Comparison of ENCODE assay signal across 9 cellular contexts in the genomic region with DNA sequence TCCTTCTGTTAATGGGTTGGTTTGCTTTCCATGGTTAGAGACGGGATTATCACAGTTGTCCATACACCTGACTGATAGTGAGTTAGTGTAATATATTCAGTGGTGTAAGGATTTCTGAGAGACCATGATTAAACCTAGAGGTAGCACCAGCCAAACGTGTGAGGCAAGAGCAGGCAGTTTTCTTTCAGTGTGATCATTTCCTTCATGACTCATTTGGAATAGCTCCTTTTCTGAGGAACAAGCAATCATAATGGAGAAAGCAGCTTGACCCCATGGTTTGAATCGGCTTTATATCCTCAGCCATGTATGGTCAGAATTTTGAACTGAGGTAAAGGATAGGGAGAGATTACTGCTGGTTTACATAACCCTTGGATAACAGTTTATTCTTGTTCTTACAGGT. TPM values are rescaled to one million over a fixed set of nuclear protein-coding genes. Genes with fewer than 3 reads are reported as not detected.
DNase-seq lines count a peak whose midpoint lies in the region; ATAC-seq, FAIRE-seq and TF ChIP-seq lines count a peak whose summit lies in the region.
"Had no signal": no experiment of that assay in that cellular context is flagged by ENCODE, and none has a peak within 500 bp of the region (broad histone marks: within the 10 kb centered on the region; RNA-seq: fewer than 3 reads in every experiment).

No MANE protein-coding gene starts in this region.

- WGBS in ovary, 3 donors, result 44 to 54% (median 45%) methylated on average over 3 of the region's 3 CpGs

- H3K27me3 ChIP-seq in ascending aorta (no peaks in the 10 kb centered on the region), keratinocyte (ENCODE audit: control insufficient read depth, extremely low read depth, insufficient read depth, low read length) (no peaks in the 10 kb centered on the region), vagina (no peaks in the 10 kb centered on the region), ovary (no peaks in the 10 kb centered on the region)

- H4K20me1 ChIP-seq in keratinocyte (ENCODE audit: control insufficient read depth, extremely low read depth, insufficient read depth, low read length), result no peaks in the 10 kb centered on the region

- H3K27ac ChIP-seq in ascending aorta (peak overlapping the region; percentile 76 to 85), keratinocyte (ENCODE audit: control insufficient read depth, insufficient read depth, low read length) (peak overlapping the region; percentile 69), vagina (peak overlapping the region; percentile 96), ovary (no peak overlapping the region)

- FAIRE-seq in keratinocyte (lab: Jason Lieb, UNC), result peak; percentile 89

- dilution Hi-C loops in keratinocyte (cut with MboI; ENCODE audit: extremely low pct_ligation_motif_present, low sequenced_read_pairs), result no loop called here

- TF ChIP-seq CTCF in ascending aorta (IDR thresholded peaks at IDR 0.05), result no peak
- no peak for TF ChIP-seq CTCF in keratinocyte (optimal IDR thresholded peaks at IDR 0.05 in 1 of 3, IDR thresholded peaks at IDR 0.05 in 1 of 3, conservative IDR thresholded peaks at IDR 0.05 in 1 of 3; ENCODE audit: extremely low read depth in 1 of 3, insufficient read depth in 2 of 3, low read length in 3 of 3)
- no peak for TF ChIP-seq CTCF in vagina (IDR thresholded peaks at IDR 0.05)
- no peak for TF ChIP-seq CTCF in ovary (IDR thresholded peaks at IDR 0.05)

- peaks cover 7 to 21% of the 10 kb centered on the region in 2 donors for H3K36me3 ChIP-seq in ascending aorta
- H3K36me3 ChIP-seq in keratinocyte (ENCODE audit: control insufficient read depth in 2 of 2, extremely low read depth in 1 of 2, insufficient read depth in 2 of 2, low read length in 2 of 2), result peaks cover 15 to 29% of the 10 kb centered on the region in 2 experiments
- peaks cover 0 to 30% of the 10 kb centered on the region in 2 donors for H3K36me3 ChIP-seq in vagina
- no peaks in the 10 kb centered on the region for H3K36me3 ChIP-seq in ovary

- peak; percentile 44 for DNase-seq in left cardiac atrium
- DNase-seq in Right ventricle myocardium superior, result no peak
- peak; percentile 19 to 80 for DNase-seq in ascending aorta (ENCODE audit: low spot score in 2 of 2)
- DNase-seq in keratinocyte (ENCODE audit: low read depth, low spot score), result no peak
- no peak for DNase-seq in vagina (ENCODE audit: extremely low spot score in 2 of 2)
- DNase-seq in ovary, result no peak
- DNase-seq in amygdala (lab: John Stamatoyannopoulos, UW), result no peak
- DNase-seq: activated naive CD8-positive, alpha-beta T cell treated with anti-CD3 and anti-CD28 coated beads, Interleukin-2, amount 50 U/mL, for 24 hours had no signal

- H3K79me2 ChIP-seq in keratinocyte (ENCODE audit: control insufficient read depth, insufficient read depth, low read length), result peaks cover 8% of the 10 kb centered on the region

- ATAC-seq in left cardiac atrium, result no peak
- no peak for ATAC-seq in Right ventricle myocardium superior (ENCODE audit: poor library complexity)
- no peak for ATAC-seq in GM19351 (IDR thresholded peaks at IDR 0.05; ENCODE audit: unreplicated experiment)
- ATAC-seq: activated naive CD8-positive, alpha-beta T cell treated with anti-CD3 and anti-CD28 coated beads, Interleukin-2, amount 50 U/mL, for 24 hours had no signal

- H3K9me3 ChIP-seq in ascending aorta, result no peaks in the 10 kb centered on the region
- H3K9me3 ChIP-seq in keratinocyte (ENCODE audit: control insufficient read depth, low read depth, low read length), result no peaks in the 10 kb centered on the region
- no peaks in the 10 kb centered on the region for H3K9me3 ChIP-seq in vagina
- H3K9me3 ChIP-seq in ovary, result no peaks in the 10 kb centered on the region

- H3K4me2 ChIP-seq in keratinocyte (ENCODE audit: control insufficient read depth, extremely low read depth, insufficient read depth, low read depth, low read length), result peak overlapping the region; percentile 49

- peaks cover 0 to 17% of the 10 kb centered on the region in 2 donors for H3K4me1 ChIP-seq in ascending aorta
- H3K4me1 ChIP-seq in keratinocyte (ENCODE audit: control insufficient read depth, extremely low read depth, insufficient read depth, low read length), result peaks cover 22% of the 10 kb centered on the region
- peaks cover 28% of the 10 kb centered on the region for H3K4me1 ChIP-seq in vagina
- peaks cover 2% of the 10 kb centered on the region for H3K4me1 ChIP-seq in ovary (ENCODE audit: insufficient read depth)

- no peak for TF ChIP-seq EP300 in ovary (IDR thresholded peaks at IDR 0.05)

- H3K9ac ChIP-seq in keratinocyte (ENCODE audit: control insufficient read depth, extremely low read depth, insufficient read depth, low read length), result peak overlapping the region; percentile 93

- H3K4me3 ChIP-seq in ascending aorta, result peak overlapping the region in 1 of 2 donors; percentile 23
- peak overlapping the region in 1 of 3 experiments; percentile 94 for H3K4me3 ChIP-seq in keratinocyte (ENCODE audit: control insufficient read depth in 2 of 3, extremely low read depth in 1 of 3, insufficient read depth in 2 of 3, low read depth in 1 of 3, low read length in 3 of 3)
- no peak overlapping the region for H3K4me3 ChIP-seq in vagina
- no peak overlapping the region for H3K4me3 ChIP-seq in ovary

- TF ChIP-seq POLR2A in vagina (IDR thresholded peaks at IDR 0.05), result no peak
- no peak for TF ChIP-seq POLR2A in ovary (IDR thresholded peaks at IDR 0.05)

- no peaks in the 10 kb centered on the region for H3K9me1 ChIP-seq in keratinocyte (ENCODE audit: control insufficient read depth, extremely low read depth, insufficient read depth, low read length)

- H2AFZ ChIP-seq in keratinocyte (ENCODE audit: control insufficient read depth, low read length), result no peak overlapping the region

- intact Hi-C loops in left cardiac atrium (cut with DNase I), result loop anchor here in 1 of 2 donors (5.0 kb wide), 1 partner anchor 164 kb away; no protein-coding TSS in a partner anchor
- intact Hi-C loops in Right ventricle myocardium superior (cut with DNase I), result loop anchor here (5.0 to 10.0 kb wide), 2 partner anchors 154 to 377 kb away; partner anchors contain the start of gene SNRPG
- intact Hi-C loops in ascending aorta (cut with DNase I), result loop anchor here (10.0 kb wide), 1 partner anchor 1307 kb away; the partner anchor contains the start of gene PAIP2B
- intact Hi-C loops in vagina (cut with DNase I), result loop anchor here (5.0 kb wide), 1 partner anchor 154 kb away; no protein-coding TSS in a partner anchor
- intact Hi-C loops in ovary (cut with DNase I), result loop anchor here (2.0 to 10.0 kb wide), 7 partner anchors 37 to 387 kb away; partner anchors contain the start of genes FAM136A (in 1 of the 4), PCBP1 (in 1 of the 4) and SNRPG (in 1 of the 4)

RNA-seq across cellular contexts. Expression of gene MXD1, which starts 2.9 kb away (rescaled TPM):
- total RNA-seq in left cardiac atrium, result 1 to 10 TPM; 6.2 to 9.6 TPM
- 5.1 TPM for total RNA-seq in Right ventricle myocardium superior
- 4.6 TPM for total RNA-seq in ascending aorta
- polyA plus RNA-seq in keratinocyte, result 7.8 to 15.9 TPM (median 14.6 TPM) in 3 replicates
- 93.2 TPM for polyA plus RNA-seq in keratinocyte (2011; ENCODE audit: low read depth)
- polyA plus RNA-seq in keratinocyte (2011; cell fraction: cytosol; rRNA removed), result 5.9 and 11.0 TPM in 2 replicates
- 24.3 and 31.4 TPM in 2 replicates for polyA plus RNA-seq in keratinocyte (2011; cell fraction: nucleus; rRNA removed)
- 4.0 and 29.3 TPM in 2 replicates for polyA plus RNA-seq in keratinocyte (2012; ENCODE audit: low replicate concordance)
- polyA minus RNA-seq in keratinocyte, result 12.2 to 18.0 TPM (median 13.0 TPM) in 3 replicates
- 7.7 TPM for polyA minus RNA-seq in keratinocyte (2011; cell fraction: cytosol; rRNA and poly(A)+ RNA removed)
- 14.7 and 20.2 TPM in 2 replicates for polyA minus RNA-seq in keratinocyte (2011; cell fraction: nucleus; rRNA and poly(A)+ RNA removed)
- 55.2 TPM for total RNA-seq in vagina
- total RNA-seq in ovary, result 10 to 100 TPM in 4 of 7 donors, 1 to 10 TPM in 3; 5.6 to 13.7 (median 10.1) TPM
- polyA plus RNA-seq in ovary, result 1 to 10 TPM; 3.4 to 6.3 TPM

RNA-seq across cellular contexts. Expression of gene SNRNP27, which starts 24.1 kb away (rescaled TPM):
- total RNA-seq in left cardiac atrium (10 to 100 TPM; 44.1 to 60.2 TPM), Right ventricle myocardium superior (54.6 TPM), ascending aorta (157 TPM), vagina (62.9 TPM), ovary (10 to 100 TPM; 31.6 to 69.0 (median 37.0) TPM)
- polyA plus RNA-seq in keratinocyte (21.5 to 41.1 TPM (median 35.7 TPM) in 3 replicates), ovary (10 to 100 TPM; 40.7 to 44.2 TPM)
- 31.7 TPM for polyA plus RNA-seq in keratinocyte (2011; ENCODE audit: low read depth)
- 29.9 and 36.6 TPM in 2 replicates for polyA plus RNA-seq in keratinocyte (2011; cell fraction: cytosol; rRNA removed)
- 25.0 and 32.2 TPM in 2 replicates for polyA plus RNA-seq in keratinocyte (2011; cell fraction: nucleus; rRNA removed)
- polyA plus RNA-seq in keratinocyte (2012; ENCODE audit: low replicate concordance), result 27.2 and 37.6 TPM in 2 replicates
- 2.6 to 5.7 TPM (median 3.3 TPM) in 3 replicates for polyA minus RNA-seq in keratinocyte
- 18.0 TPM for polyA minus RNA-seq in keratinocyte (2011; cell fraction: cytosol; rRNA and poly(A)+ RNA removed)
- 4.3 and 10.0 TPM in 2 replicates for polyA minus RNA-seq in keratinocyte (2011; cell fraction: nucleus; rRNA and poly(A)+ RNA removed)

RNA-seq across cellular contexts. Expression of gene ASPRV1, which starts 43.6 kb away (rescaled TPM):
- total RNA-seq in left cardiac atrium (1 to 10 TPM; 1.2 to 1.3 TPM), Right ventricle myocardium superior (0.78 TPM), ascending aorta (4.3 TPM), vagina (0.49 TPM), ovary (1 to 10 TPM; 2.1 to 5.5 (median 4.4) TPM)
- polyA plus RNA-seq in keratinocyte (0.44 to 3.4 TPM (median 1.5 TPM) in 3 replicates), ovary (1 to 10 TPM; 1.1 to 4.5 TPM)
- 61.1 TPM for polyA plus RNA-seq in keratinocyte (2011; ENCODE audit: low read depth)
- 0.47 and 0.81 TPM in 2 replicates for polyA plus RNA-seq in keratinocyte (2011; cell fraction: cytosol; rRNA removed)
- 0.92 and 3.1 TPM in 2 replicates for polyA plus RNA-seq in keratinocyte (2011; cell fraction: nucleus; rRNA removed)
- 3.2 and 228 TPM in 2 replicates for polyA plus RNA-seq in keratinocyte (2012; ENCODE audit: low replicate concordance)
- polyA minus RNA-seq in keratinocyte, result 0.86 to 3.5 TPM (median 1.7 TPM) in 3 replicates
- polyA minus RNA-seq in keratinocyte (2011; cell fraction: cytosol; rRNA and poly(A)+ RNA removed), result 0.96 TPM
- polyA minus RNA-seq in keratinocyte (2011; cell fraction: nucleus; rRNA and poly(A)+ RNA removed), result 3.3 and 6.2 TPM in 2 replicates

Comparison
In these comparisons a context has a peak if more than half of its experiments do, and no peak if none do; other contexts are left out.
1. DNase-seq: peak in left cardiac atrium (single experiment) and ascending aorta (2 of 2); none in Right ventricle myocardium superior (single experiment), keratinocyte (single experiment), vagina (0 of 2), ovary (0 of 5) and amygdala (0 of 56).
2. H3K27ac ChIP-seq: peak in ascending aorta (2 of 2), keratinocyte (single experiment) and vagina (single experiment); none in ovary (0 of 2).